Comparison of ENCODE assay signal across 18 cellular contexts in the genomic region with DNA sequence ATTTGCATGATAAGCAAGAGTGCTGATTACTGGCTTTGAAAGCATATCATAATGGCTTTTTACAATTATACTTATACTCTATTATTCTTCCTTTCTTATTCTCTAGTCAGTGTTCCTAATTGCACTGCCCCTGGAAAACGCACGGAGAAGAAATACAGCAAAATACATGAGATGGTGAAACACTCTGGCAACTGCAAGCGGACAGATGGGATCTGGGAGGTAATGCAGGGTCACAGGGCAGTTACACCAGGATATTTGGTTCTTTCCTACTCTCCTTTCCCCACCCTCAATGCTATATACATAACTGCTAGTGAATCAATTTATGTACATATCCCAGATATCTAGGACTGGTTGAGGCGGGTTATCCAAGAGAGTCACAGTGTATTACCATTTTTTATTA.
DNase-seq lines count a peak whose midpoint lies in the region; ATAC-seq and TF ChIP-seq lines count a peak whose summit lies in the region.
"Had no signal": no experiment of that assay in that cellular context is flagged by ENCODE, and none has a peak within 500 bp of the region (broad histone marks: within the 10 kb centered on the region; RNA-seq: fewer than 3 reads in every experiment).

No MANE protein-coding gene starts in this region.

- no peak for TF ChIP-seq EP300 in esophagus muscularis mucosa (IDR thresholded peaks at IDR 0.05)

- no peaks in the 10 kb centered on the region for H3K9me3 Mint-ChIP-seq in HFFc6

- no peak overlapping the region for H3K4me3 Mint-ChIP-seq in HFFc6
- H3K4me3 Mint-ChIP-seq: CD14-positive monocyte; CD4-positive, alpha-beta memory T cell had no signal

- H3K4me1 Mint-ChIP-seq in HFFc6 (ENCODE audit: low read depth): no peaks in the 10 kb centered on the region
- H3K4me1 Mint-ChIP-seq: CD14-positive monocyte; CD4-positive, alpha-beta memory T cell had no signal

- no peaks in the 10 kb centered on the region for H3K36me3 Mint-ChIP-seq in HFFc6 (ENCODE audit: low read depth)
- H3K36me3 Mint-ChIP-seq: CD14-positive monocyte; CD4-positive, alpha-beta memory T cell had no signal

- no peaks in the 10 kb centered on the region; the same call in none of the 2 replicates for H3K27me3 Mint-ChIP-seq in HFFc6 (ENCODE audit: insufficient read depth)
- H3K27me3 Mint-ChIP-seq: CD4-positive, alpha-beta memory T cell had no signal

- WGBS in esophagus muscularis mucosa: 92% methylated on average over 4 of the region's 4 CpGs

- no peaks in the 10 kb centered on the region for H3K9me3 ChIP-seq in esophagus muscularis mucosa
- H3K9me3 ChIP-seq in uterus: no peaks in the 10 kb centered on the region

- H3K4me1 ChIP-seq in esophagus muscularis mucosa: no peaks in the 10 kb centered on the region
- H3K4me1 ChIP-seq in uterus: no peaks in the 10 kb centered on the region
- H3K4me1 ChIP-seq: BLaER1 had no signal

- no peak for TF ChIP-seq CTCF in esophagus muscularis mucosa (IDR thresholded peaks at IDR 0.05)
- TF ChIP-seq CTCF in uterus (IDR thresholded peaks at IDR 0.05): no peak
- no peak for TF ChIP-seq CTCF in HFFc6 (IDR thresholded peaks at IDR 0.05)

- H3K27ac Mint-ChIP-seq in HFFc6: no peak overlapping the region
- H3K27ac Mint-ChIP-seq: CD14-positive monocyte; CD4-positive, alpha-beta memory T cell had no signal

- H3K27me3 ChIP-seq in esophagus muscularis mucosa (no peaks in the 10 kb centered on the region), uterus (no peaks in the 10 kb centered on the region)
- H3K27me3 ChIP-seq: BLaER1 had no signal

- no peak for ATAC-seq in GM18505 (IDR thresholded peaks at IDR 0.05; ENCODE audit: unreplicated experiment)
- ATAC-seq: HCT116, K562 had no signal

- H3K27ac ChIP-seq in esophagus muscularis mucosa (replicated peaks in 1 of 4) (no peak overlapping the region), uterus (no peak overlapping the region)
- H3K27ac ChIP-seq: BLaER1, GM23248 had no signal

- H3K36me3 ChIP-seq in esophagus muscularis mucosa: no peaks in the 10 kb centered on the region
- no peaks in the 10 kb centered on the region for H3K36me3 ChIP-seq in uterus
- H3K36me3 ChIP-seq: BLaER1 had no signal

- TF ChIP-seq POLR2A in esophagus muscularis mucosa (IDR thresholded peaks at IDR 0.05; ENCODE audit: low read depth) (no peak), uterus (IDR thresholded peaks at IDR 0.05) (no peak), GM18505 (IDR thresholded peaks at IDR 0.05; ENCODE audit: borderline replicate concordance, extremely low read depth, insufficient read depth, insufficient read length) (no peak)

- H3K4me3 ChIP-seq in esophagus muscularis mucosa (no peak overlapping the region), uterus (no peak overlapping the region)
- H3K4me3 ChIP-seq: BLaER1, GM23248, K562 had no signal

- DNase-seq in NCI-H82 (lab: John Stamatoyannopoulos, UW): peak; percentile 6
- no peak for DNase-seq in NCI-H82 treated with DMSO at 0.1 percent for 48 hours (lab: John Stamatoyannopoulos, UW; ENCODE audit: unreplicated experiment)
- peak; percentile 40 for DNase-seq in NCI-H1694 (lab: John Stamatoyannopoulos, UW)
- peak; percentile 19 for DNase-seq in esophagus muscularis mucosa (ENCODE audit: extremely low spot score)
- no peak for DNase-seq in uterus
- no peak for DNase-seq in HFFc6
- DNase-seq: 8988T; CD4-positive, alpha-beta memory T cell; DMS53; DND-41; EL; GM23248; IMR-90 had no signal

- intact Hi-C loops in esophagus muscularis mucosa (cut with DNase I) (no loop called here), uterus (cut with DNase I; ENCODE audit: low total_unique reads) (no loop called here)

Comparison
In these comparisons a context has a peak if more than half of its experiments do, and no peak if none do; other contexts are left out.
1. DNase-seq: peak in NCI-H82 (single experiment), NCI-H1694 (single experiment) and esophagus muscularis mucosa (single experiment); none in NCI-H82 treated with DMSO at 0.1 percent for 48 hours (single experiment), uterus (0 of 2) and HFFc6 (single experiment).